ENCODE assay signal across 8 cellular contexts in the genomic region with DNA sequence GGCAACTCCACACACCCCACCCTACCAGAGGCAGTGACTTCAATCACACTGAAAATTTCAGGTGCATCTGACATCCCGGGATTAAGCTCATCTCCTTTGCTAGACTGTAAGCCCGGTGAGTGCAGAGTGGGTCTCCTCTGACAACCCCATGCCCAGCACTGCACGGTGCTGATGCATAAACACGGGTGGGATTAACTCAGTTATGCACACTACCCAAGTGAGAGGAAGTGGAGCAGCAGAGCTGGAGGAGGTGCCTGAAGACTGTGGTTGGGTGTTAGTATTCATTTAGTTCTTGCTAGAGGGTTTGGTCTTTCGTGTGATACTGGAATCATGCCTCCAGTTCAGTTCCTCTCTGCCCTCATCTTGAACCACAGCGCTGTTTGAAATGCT. TPM values are rescaled to one million over a fixed set of nuclear protein-coding genes. Genes with fewer than 3 reads are reported as not detected.
DNase-seq lines count a peak whose midpoint lies in the region; ATAC-seq and TF ChIP-seq lines count a peak whose summit lies in the region.

No MANE protein-coding gene starts in this region.

- H3K36me3 ChIP-seq in A673 (ENCODE audit: insufficient read depth, low read length, poor library complexity, severe bottlenecking) (no peaks in the 10 kb centered on the region), heart left ventricle (peaks cover 0 to 15% (median 0%) of the 10 kb centered on the region in 9 donors)

- H3K4me1 Mint-ChIP-seq in activated CD4-positive, alpha-beta memory T cell treated with anti-CD3 and anti-CD28 coated beads for 36 hours (ENCODE audit: low read depth), result peaks cover 39% of the 10 kb centered on the region

- H3K4me3 Mint-ChIP-seq in activated CD4-positive, alpha-beta memory T cell treated with anti-CD3 and anti-CD28 coated beads for 36 hours, result peak overlapping the region; percentile 75

- in situ Hi-C loops in GM18951 (cut with MboI; ENCODE audit: low sequenced_read_pairs, unreplicated experiment), result no loop called here

- peak in 3 of 4 donors; percentile 11 to 29 (median 12) for ATAC-seq in heart left ventricle
- ATAC-seq in HG03521 (IDR thresholded peaks at IDR 0.05; ENCODE audit: unreplicated experiment), result no peak

- TF ChIP-seq POLR2A in GM18951 (IDR thresholded peaks at IDR 0.05; ENCODE audit: extremely low read depth, insufficient read depth, insufficient read length) (peak; percentile 43), heart left ventricle (IDR thresholded peaks at IDR 0.05) (no peak)

- CTCF ChIA-PET in A673 (lab: Charles Lee), result no interaction called here
- CTCF ChIA-PET in activated CD4-positive, alpha-beta memory T cell treated with anti-CD3 and anti-CD28 coated beads for 36 hours (lab: Charles Lee), result interaction anchor here (0.7 to 5.5 kb wide), 39 partner anchors 9 to 605 kb away, joined by 3 to 102 read pairs (median 5); a partner anchor contains a TSS

- TF ChIP-seq CTCF in A673 (conservative IDR thresholded peaks at IDR 0.05; ENCODE audit: low read depth, low read length) (no peak), heart left ventricle (IDR thresholded peaks at IDR 0.05) (no peak)

- POLR2A ChIA-PET in A673 (lab: Charles Lee; ENCODE audit: low non-redundant PET), result no interaction called here
- POLR2A ChIA-PET in activated CD4-positive, alpha-beta memory T cell treated with anti-CD3 and anti-CD28 coated beads for 36 hours (lab: Charles Lee), result interaction anchor here (0.6 to 2.8 kb wide), 14 partner anchors 15 to 378 kb away, joined by 3 to 49 read pairs (median 6); a partner anchor contains a TSS

- H3K27ac Mint-ChIP-seq in activated CD4-positive, alpha-beta memory T cell treated with anti-CD3 and anti-CD28 coated beads for 36 hours, result peak overlapping the region; percentile 97

- DNase-seq in A673 (ENCODE audit: low spot score), result no peak
- peak; percentile 88 to 91 for DNase-seq in Kasumi-1 (lab: John Stamatoyannopoulos, UW)
- DNase-seq in activated CD4-positive, alpha-beta memory T cell treated with anti-CD3 and anti-CD28 coated beads for 36 hours, result peak; percentile 79
- DNase-seq in heart left ventricle, result peak in 1 of 5 donors; percentile 19
- peak; percentile 25 for DNase-seq in stimulated activated CD8-positive, alpha-beta memory T cell treated with anti-CD3 and anti-CD28 coated beads, Interleukin-12 subunit alpha, Interleukin-12 subunit beta, amount 100 ng/mL, for 1 hour (ENCODE audit: low read depth)
- DNase-seq in NCI-H1694 (lab: John Stamatoyannopoulos, UW), result no peak

- H3K27ac ChIP-seq in A673 (ENCODE audit: low read depth, low read length, poor library complexity, severe bottlenecking) (no peak overlapping the region), heart left ventricle (peak overlapping the region in 8 of 12 donors; percentile 22 to 87 (median 51))

- intact Hi-C loops in A673 (cut with micrococcal nuclease; ENCODE audit: unreplicated experiment), result loop anchor here (5.0 kb wide), 2 partner anchors 71 to 474 kb away; no protein-coding TSS in a partner anchor
- intact Hi-C loops in activated CD4-positive, alpha-beta memory T cell treated with anti-CD3 and anti-CD28 coated beads for 36 hours (cut with micrococcal nuclease), result loop anchor here (1.0 to 5.0 kb wide), 7 partner anchors 82 to 377 kb away; a partner anchor contains a TSS
- intact Hi-C loops in heart left ventricle (cut with DNase I), result loop anchor here in 4 of 10 donors (2.0 to 5.0 kb wide), 3 partner anchors 79 to 95 kb away; a partner anchor contains a TSS

- WGBS in heart left ventricle, 4 donors, result 21 to 33% (median 32%) methylated on average over 6 of the region's 6 CpGs

- peaks cover 14% of the 10 kb centered on the region for H3K4me1 ChIP-seq in A673 (ENCODE audit: insufficient read depth, low read length, poor library complexity, severe bottlenecking)
- H3K4me1 ChIP-seq in heart left ventricle, result peaks cover 0 to 39% (median 22%) of the 10 kb centered on the region in 12 donors

- no peaks in the 10 kb centered on the region for H3K9me3 Mint-ChIP-seq in activated CD4-positive, alpha-beta memory T cell treated with anti-CD3 and anti-CD28 coated beads for 36 hours

- no peaks in the 10 kb centered on the region for H3K27me3 Mint-ChIP-seq in activated CD4-positive, alpha-beta memory T cell treated with anti-CD3 and anti-CD28 coated beads for 36 hours

- no TSS peak for BruUV-seq in A673 (replicated peaks; lab: Mats Ljungman, UMichigan)

- H3K9me3 ChIP-seq in A673 (ENCODE audit: low read depth, low read length, poor library complexity, severe bottlenecking), result no peaks in the 10 kb centered on the region
- no peaks in the 10 kb centered on the region for H3K9me3 ChIP-seq in heart left ventricle

- H3K27me3 ChIP-seq in A673 (replicated peaks; ENCODE audit: insufficient read depth, low read depth, low read length, poor library complexity) (no peaks in the 10 kb centered on the region), heart left ventricle (no peaks in the 10 kb centered on the region)

- peak overlapping the region; percentile 39 for H3K4me3 ChIP-seq in A673 (ENCODE audit: low read depth, low read length, poor library complexity, severe bottlenecking)
- peak overlapping the region in 5 of 12 donors; percentile 41 to 48 (median 46) for H3K4me3 ChIP-seq in heart left ventricle

- peaks cover under 1% of the 10 kb centered on the region for H3K36me3 Mint-ChIP-seq in activated CD4-positive, alpha-beta memory T cell treated with anti-CD3 and anti-CD28 coated beads for 36 hours

RNA-seq across cellular contexts. Expression of a gene that starts 6.5 kb away (rescaled TPM):
- total RNA-seq in A673 (2021), result 15.6 and 19.6 TPM in 2 replicates
- 10 to 100 TPM; 23.9 to 25.8 TPM for total RNA-seq in activated CD4-positive, alpha-beta memory T cell treated with anti-CD3 and anti-CD28 coated beads for 36 hours
- total RNA-seq in heart left ventricle, result 10 to 100 TPM; 19.1 to 40.5 (median 27.2) TPM
- 10 to 100 TPM; 16.7 to 25.0 TPM for polyA plus RNA-seq in heart left ventricle

RNA-seq across cellular contexts. Expression of a gene that starts 20.9 kb away (rescaled TPM):
- 7.8 and 11.5 TPM in 2 replicates for total RNA-seq in A673 (2021)
- under 1 TPM; 0.10 to 0.19 TPM for total RNA-seq in activated CD4-positive, alpha-beta memory T cell treated with anti-CD3 and anti-CD28 coated beads for 36 hours
- total RNA-seq in heart left ventricle, result under 1 TPM; 0.09 to 0.79 (median 0.25) TPM
- under 1 TPM; 0.23 to 0.35 TPM for polyA plus RNA-seq in heart left ventricle

RNA-seq across cellular contexts. Expression of a gene that starts 38.8 kb away (rescaled TPM):
- total RNA-seq in A673 (2021) (47.6 and 51.4 TPM in 2 replicates), heart left ventricle (10 to 100 TPM; 23.3 to 54.6 (median 35.6) TPM)
- total RNA-seq in activated CD4-positive, alpha-beta memory T cell treated with anti-CD3 and anti-CD28 coated beads for 36 hours, result 10 to 100 TPM; 76.2 to 76.3 TPM
- polyA plus RNA-seq in heart left ventricle, result 10 to 100 TPM; 16.7 to 77.1 TPM

RNA-seq across cellular contexts. Expression of a gene that starts 43.3 kb away (rescaled TPM):
- total RNA-seq in A673 (2021) (19.2 and 28.3 TPM in 2 replicates), heart left ventricle (100 to 1,000 TPM; 115 to 467 (median 306) TPM)
- 10 to 100 TPM; 33.3 to 36.9 TPM for total RNA-seq in activated CD4-positive, alpha-beta memory T cell treated with anti-CD3 and anti-CD28 coated beads for 36 hours
- 100 to 1,000 TPM in 1 of 2 donors, 10 to 100 TPM in 1; 51.4 to 267 TPM for polyA plus RNA-seq in heart left ventricle

RNA-seq across cellular contexts. Expression of a gene that starts 51.1 kb away (rescaled TPM):
- total RNA-seq in A673 (2021), result 4.4 and 6.4 TPM in 2 replicates
- total RNA-seq in activated CD4-positive, alpha-beta memory T cell treated with anti-CD3 and anti-CD28 coated beads for 36 hours, result under 1 TPM; 0.05 to 0.07 TPM
- total RNA-seq in heart left ventricle, result 10 to 100 TPM; 11.3 to 36.0 (median 21.9) TPM
- 10 to 100 TPM; 14.9 to 23.2 TPM for polyA plus RNA-seq in heart left ventricle

Comparison
In these comparisons a context has a peak if more than half of its experiments do, and no peak if none do; other contexts are left out.
1. DNase-seq: peak in Kasumi-1 (2 of 2), activated CD4-positive, alpha-beta memory T cell treated with anti-CD3 and anti-CD28 coated beads for 36 hours (single experiment) and stimulated activated CD8-positive, alpha-beta memory T cell treated with anti-CD3 and anti-CD28 coated beads, Interleukin-12 subunit alpha, Interleukin-12 subunit beta, amount 100 ng/mL, for 1 hour (single experiment); none in A673 (single experiment) and NCI-H1694 (single experiment).